In genomic region chr13:41132512-41133152, GRCh38 we compare ENCODE assay signal across 8 cellular contexts. TPM values are rescaled to one million over a fixed set of nuclear protein-coding genes. Genes with fewer than 3 reads are reported as not detected.
DNase-seq lines count a peak whose midpoint lies in the region; ATAC-seq and TF ChIP-seq lines count a peak whose summit lies in the region.

KBTBD6 (minus strand) TSS chr13:41132802; CDS start chr13:41132511, 291 bp downstream.

- peak; percentile 93 for DNase-seq in NCI-H1694 (lab: John Stamatoyannopoulos, UW)
- peak; percentile 74 to 98 (median 94) for DNase-seq in amygdala (lab: John Stamatoyannopoulos, UW)
- DNase-seq in left cardiac atrium: peak; percentile 98
- peak; percentile 96 to 99 (median 98) for DNase-seq in posterior cingulate gyrus
- peak; percentile 95 to 98 for DNase-seq in upper lobe of left lung

- H3K27ac Mint-ChIP-seq in T-helper 1 cell treated with Interleukin-12 subunit alpha and Interleukin-12 subunit beta and Interleukin-4 antibody, amounts not matched to agents 30 μg/mL and 1 μg/mL, for 36 hours: peak within 1 kb of the TSS; percentile 90

- H3K9me3 Mint-ChIP-seq in T-helper 1 cell treated with Interleukin-12 subunit alpha and Interleukin-12 subunit beta and Interleukin-4 antibody, amounts not matched to agents 30 μg/mL and 1 μg/mL, for 36 hours: no peaks in the 10 kb centered on the region

- H3K4me3 Mint-ChIP-seq in T-helper 1 cell treated with Interleukin-12 subunit alpha and Interleukin-12 subunit beta and Interleukin-4 antibody, amounts not matched to agents 30 μg/mL and 1 μg/mL, for 36 hours: peak within 1 kb of the TSS; percentile 95

- peak in 1 of 6 experiments; percentile 23 for TF ChIP-seq CTCF in upper lobe of left lung (IDR thresholded peaks at IDR 0.05)

- 0% methylated on average over 28 to 44 of the region's 45 CpGs for WGBS in upper lobe of left lung, 2 donors

- H3K36me3 Mint-ChIP-seq in T-helper 1 cell treated with Interleukin-12 subunit alpha and Interleukin-12 subunit beta and Interleukin-4 antibody, amounts not matched to agents 30 μg/mL and 1 μg/mL, for 36 hours (ENCODE audit: low read depth): peaks cover 16% of the 10 kb centered on the region

- H3K4me1 Mint-ChIP-seq in T-helper 1 cell treated with Interleukin-12 subunit alpha and Interleukin-12 subunit beta and Interleukin-4 antibody, amounts not matched to agents 30 μg/mL and 1 μg/mL, for 36 hours (ENCODE audit: low read depth): peaks cover 34% of the 10 kb centered on the region

- H3K4me3 ChIP-seq in upper lobe of left lung: peak within 1 kb of the TSS; percentile 51 to 98 (median 85)

- peak in 2 of 4 donors; percentile 49 to 62 for TF ChIP-seq POLR2A in upper lobe of left lung (IDR thresholded peaks at IDR 0.05)

- H3K27me3 Mint-ChIP-seq in T-helper 1 cell treated with Interleukin-12 subunit alpha and Interleukin-12 subunit beta and Interleukin-4 antibody, amounts not matched to agents 30 μg/mL and 1 μg/mL, for 36 hours (ENCODE audit: low read depth): no peaks in the 10 kb centered on the region

- H3K36me3 ChIP-seq in upper lobe of left lung: no peaks in the 10 kb centered on the region

- H3K9me3 ChIP-seq in upper lobe of left lung: no peaks in the 10 kb centered on the region

- TF ChIP-seq EP300 in upper lobe of left lung (IDR thresholded peaks at IDR 0.05): no peak

- ATAC-seq in GM18498 (IDR thresholded peaks at IDR 0.05; ENCODE audit: unreplicated experiment) (peak; percentile 97), HG02885 (IDR thresholded peaks at IDR 0.05; ENCODE audit: poor library complexity, unreplicated experiment) (peak; percentile 97), left cardiac atrium (peak; percentile 98 to 99), upper lobe of left lung (ENCODE audit: low FRiP score in 2 of 2) (peak; percentile 99 to 100)

- intact Hi-C loops in left cardiac atrium (cut with DNase I): loop anchor here (2.0 to 10.0 kb wide), 2 partner anchors 62 kb away; partner anchors contain the start of gene KBTBD7 (in 2 of the 2)
- intact Hi-C loops in posterior cingulate gyrus (cut with DNase I): loop anchor here (1.0 to 5.0 kb wide), 4 partner anchors 62 to 212 kb away; partner anchors contain the start of genes KBTBD7 and MTRF1

- no peaks in the 10 kb centered on the region for H3K27me3 ChIP-seq in upper lobe of left lung

- peak within 1 kb of the TSS; percentile 77 to 89 (median 83) for H3K27ac ChIP-seq in upper lobe of left lung

- peaks cover 27 to 38% (median 36%) of the 10 kb centered on the region in 4 donors for H3K4me1 ChIP-seq in upper lobe of left lung

RNA-seq across cellular contexts. Expression of gene KBTBD6, which starts in this region (rescaled TPM):
- total RNA-seq in left cardiac atrium (1 to 10 TPM; 7.2 to 9.3 TPM), upper lobe of left lung (1 to 10 TPM in 5 of 6 donors, under 1 TPM in 1; 0.44 to 7.4 (median 4.8) TPM)

Comparison
In these comparisons a context has a peak if more than half of its experiments do, and no peak if none do; other contexts are left out.
1. Peak in every context shown above with its lines: DNase-seq, ATAC-seq, H3K4me3 ChIP-seq and H3K27ac ChIP-seq.